Comparison of ENCODE assay signal across 1 cellular context in genomic region chr2:215328066-215328465, GRCh38.
TF ChIP-seq lines count a peak whose summit lies in the region.

No MANE protein-coding gene starts in this region.

TF ChIP-seq in IMR-90, 13 proteins besides CTCF, POLR2A, EP300 and RAD21 (continued from another document):
- TF ChIP-seq ELK1 (IDR thresholded peaks at IDR 0.05; ENCODE audit: borderline replicate concordance, low read depth, low read length), result no peak
- TF ChIP-seq NFE2L2 (IDR thresholded peaks at IDR 0.05; ENCODE audit: low read depth, low read length), result no peak
- TF ChIP-seq MAFK (IDR thresholded peaks at IDR 0.05; ENCODE audit: low read depth, low read length), result no peak
- TF ChIP-seq SMC3 (IDR thresholded peaks at IDR 0.05; ENCODE audit: low read depth, low read length), result no peak
- TF ChIP-seq RFX5 (IDR thresholded peaks at IDR 0.05; ENCODE audit: low read depth, low read length), result no peak
- no peak for TF ChIP-seq CHD1 (IDR thresholded peaks at IDR 0.05; ENCODE audit: low read depth, low read length)
- no peak for TF ChIP-seq BHLHE40 (IDR thresholded peaks at IDR 0.05; ENCODE audit: low read depth, low read length)
- no peak for TF ChIP-seq FOS (IDR thresholded peaks at IDR 0.05; ENCODE audit: low read depth, low read length)
